16 cellular contexts compared by ENCODE assay signal in the genomic region with DNA sequence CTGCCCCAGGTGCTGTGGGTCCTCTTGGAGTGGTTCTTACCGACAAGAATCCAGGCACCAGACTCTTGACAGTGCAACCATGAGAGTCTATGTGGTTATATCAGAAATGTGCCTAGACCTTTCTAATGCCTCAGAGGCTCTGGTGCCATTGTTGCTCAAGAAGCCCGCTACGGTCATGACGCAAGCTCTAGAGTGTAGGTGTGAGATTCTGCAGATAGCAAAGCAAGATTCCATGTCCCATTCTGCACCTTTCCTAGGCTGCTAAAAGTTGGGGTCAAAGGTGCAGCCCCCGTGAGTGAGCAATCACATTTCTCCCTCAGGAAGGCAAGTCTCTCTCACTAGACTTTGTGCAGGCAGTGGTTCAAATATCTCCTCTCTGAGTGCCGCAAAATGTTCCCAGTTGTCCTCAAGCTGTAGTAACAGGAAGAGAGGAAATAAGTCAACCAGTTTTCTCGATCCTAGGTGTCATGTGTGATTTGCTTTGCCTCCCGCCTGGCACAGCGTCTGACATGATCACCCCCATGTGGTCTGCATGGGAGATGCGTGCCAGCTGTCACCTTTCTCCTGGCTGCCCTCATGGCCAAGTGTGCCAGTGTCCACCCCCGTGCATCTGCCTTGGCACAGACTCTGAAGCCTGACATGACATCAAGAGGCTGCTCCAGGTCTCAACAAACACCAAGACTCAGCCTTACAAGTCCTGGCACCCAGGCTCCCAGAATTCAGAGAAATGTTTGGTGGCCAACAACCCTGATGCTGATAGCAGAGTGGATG.
A peak's percentile ranks its signal among the peaks of the same experiment; 100 is the strongest.
DNase-seq lines count a peak whose midpoint lies in the region; TF ChIP-seq lines count a peak whose summit lies in the region.
"Had no signal": no experiment of that assay in that cellular context is flagged by ENCODE, and none has a peak within 500 bp of the region (broad histone marks: within the 10 kb centered on the region; RNA-seq: fewer than 3 reads in every experiment).

No MANE protein-coding gene starts in this region.

- no peak overlapping the region for H4K91ac ChIP-seq in mesenchymal stem cell (ENCODE audit: low read length)

- no peak for TF ChIP-seq EP300 in Ishikawa (IDR thresholded peaks at IDR 0.05; ENCODE audit: borderline replicate concordance)

- no peak overlapping the region for H2BK120ac ChIP-seq in mesenchymal stem cell (ENCODE audit: low read depth, low read length)

- no peak overlapping the region for H3K18ac ChIP-seq in mesenchymal stem cell (ENCODE audit: low read depth in 1 of 2, low read length in 2 of 2)

- H3K36me3 ChIP-seq in BE2C, result no peaks in the 10 kb centered on the region
- H3K36me3 ChIP-seq in esophagus squamous epithelium, result no peaks in the 10 kb centered on the region
- no peaks in the 10 kb centered on the region for H3K36me3 ChIP-seq in mesenchymal stem cell (ENCODE audit: control insufficient read depth in 1 of 2, insufficient read depth in 2 of 2, low read depth in 1 of 2, low read length in 2 of 2)

- 0 out of 2 replicates have a peak, but pooled peaks have one; percentile 4 for TF ChIP-seq CTCF in BE2C (IDR thresholded peaks at IDR 0.05; ENCODE audit: low read depth, low read length)
- peak; percentile 11 for TF ChIP-seq CTCF in chondrocyte (IDR thresholded peaks at IDR 0.05)
- TF ChIP-seq CTCF in esophagus squamous epithelium (IDR thresholded peaks at IDR 0.05), result no peak

- peaks cover 6% of the 10 kb centered on the region for H3K4me1 Mint-ChIP-seq in chondrocyte (ENCODE audit: low read depth)

- H2AFZ ChIP-seq in mesenchymal stem cell (ENCODE audit: low read depth, low read length), result no peak overlapping the region

- no peak overlapping the region for H4K8ac ChIP-seq in mesenchymal stem cell (ENCODE audit: low read length)

- H3K36me3 Mint-ChIP-seq in chondrocyte (ENCODE audit: low read depth), result no peaks in the 10 kb centered on the region
- H3K36me3 Mint-ChIP-seq: natural killer cell treated with Interleukin-12 subunit alpha and Interleukin-12 subunit beta and Interleukin-15 and Interleukin-18, amount 100 ng/mL, for 72 hours had no signal

- H3K9ac ChIP-seq in mesenchymal stem cell (ENCODE audit: low read length), result no peak overlapping the region

- 63 to 70% methylated on average over 8 to 9 of the region's 11 CpGs for WGBS in esophagus squamous epithelium, 2 donors
- WGBS in mesenchymal stem cell, result 84% methylated on average over 11 of the region's 11 CpGs

- TF ChIP-seq RAD21 in Ishikawa (IDR thresholded peaks at IDR 0.05; ENCODE audit: low read depth), result peak; percentile 17

- DNase-seq in 8988T (peak; percentile 37), BE2C (no peak), chondrocyte (ENCODE audit: low spot score) (no peak), esophagus squamous epithelium (lab: John Stamatoyannopoulos, UW) (no peak), mesenchymal stem cell (no peak), AG20443 (ENCODE audit: low spot score) (no peak)
- DNase-seq: activated CD8-positive, alpha-beta memory T cell treated with anti-CD3 and anti-CD28 coated beads for 24 hours; activated effector memory CD4-positive, alpha-beta T cell treated with Interleukin-2 at 50 U/mL for 16 hours; hippocampal formation; NCI-H1694 treated with DMSO at 0.1 percent for 48 hours; NCI-H82; SIG-M5; testis had no signal

- no peak overlapping the region for H2BK12ac ChIP-seq in mesenchymal stem cell (ENCODE audit: low read length in 2 of 2)

- H3K4me3 ChIP-seq in BE2C (ENCODE audit: low read depth, low read length) (no peak overlapping the region), esophagus squamous epithelium (no peak overlapping the region), mesenchymal stem cell (ENCODE audit: insufficient read depth in 1 of 2, low read depth in 1 of 2, low read length in 2 of 2) (no peak overlapping the region)
- H3K4me3 ChIP-seq: testis had no signal

- no peak overlapping the region for H2BK5ac ChIP-seq in mesenchymal stem cell (ENCODE audit: low read depth, low read length, poor library complexity, severe bottlenecking)

- H3K9me3 ChIP-seq in BE2C, result no peaks in the 10 kb centered on the region
- H3K9me3 ChIP-seq in esophagus squamous epithelium, result no peaks in the 10 kb centered on the region
- no peaks in the 10 kb centered on the region for H3K9me3 ChIP-seq in mesenchymal stem cell (ENCODE audit: control insufficient read depth, low read length)
- H3K9me3 ChIP-seq: testis had no signal

- TF ChIP-seq POLR2A in esophagus squamous epithelium (IDR thresholded peaks at IDR 0.05), result no peak

- intact Hi-C loops in esophagus squamous epithelium (cut with DNase I), result no loop called here

- no peak overlapping the region for H3K27ac Mint-ChIP-seq in chondrocyte (ENCODE audit: unreplicated experiment)
- H3K27ac Mint-ChIP-seq: natural killer cell treated with Interleukin-12 subunit alpha and Interleukin-12 subunit beta and Interleukin-15 and Interleukin-18, amount 100 ng/mL, for 72 hours had no signal

- H3K4me1 ChIP-seq in BE2C (no peaks in the 10 kb centered on the region), esophagus squamous epithelium (no peaks in the 10 kb centered on the region), mesenchymal stem cell (ENCODE audit: control insufficient read depth, insufficient read depth, low read depth, low read length) (no peaks in the 10 kb centered on the region)
- H3K4me1 ChIP-seq: testis had no signal

- H2BK15ac ChIP-seq in mesenchymal stem cell (ENCODE audit: low read depth, poor library complexity, severe bottlenecking), result no peak overlapping the region

- H3K14ac ChIP-seq in mesenchymal stem cell (ENCODE audit: low read length in 2 of 2), result no peak overlapping the region

- H3K4ac ChIP-seq in mesenchymal stem cell (ENCODE audit: low read depth in 1 of 2, low read length in 2 of 2), result no peak overlapping the region

- H3K9me3 Mint-ChIP-seq in chondrocyte (ENCODE audit: low read depth), result no peaks in the 10 kb centered on the region
- H3K9me3 Mint-ChIP-seq: natural killer cell treated with Interleukin-12 subunit alpha and Interleukin-12 subunit beta and Interleukin-15 and Interleukin-18, amount 100 ng/mL, for 72 hours had no signal

- no peaks in the 10 kb centered on the region for H3K79me1 ChIP-seq in mesenchymal stem cell (replicated peaks; ENCODE audit: low read length, poor library complexity, severe bottlenecking)

- peaks cover 12% of the 10 kb centered on the region for H3K27me3 Mint-ChIP-seq in chondrocyte (ENCODE audit: low read depth)

- H3K4me3 Mint-ChIP-seq in chondrocyte (ENCODE audit: unreplicated experiment), result no peak overlapping the region
- H3K4me3 Mint-ChIP-seq: natural killer cell treated with Interleukin-12 subunit alpha and Interleukin-12 subunit beta and Interleukin-15 and Interleukin-18, amount 100 ng/mL, for 72 hours had no signal

- H3K27me3 ChIP-seq in BE2C, result no peaks in the 10 kb centered on the region; the same call in none of the 2 replicates
- peaks cover 0 to 2% (median 0%) of the 10 kb centered on the region in 4 donors for H3K27me3 ChIP-seq in esophagus squamous epithelium
- peaks cover 17 to 25% of the 10 kb centered on the region in 2 experiments for H3K27me3 ChIP-seq in mesenchymal stem cell (ENCODE audit: control insufficient read depth in 1 of 2, insufficient read depth in 1 of 2, low read length in 2 of 2)
- H3K27me3 ChIP-seq: testis had no signal

- no peak overlapping the region for H3K4me2 ChIP-seq in mesenchymal stem cell (ENCODE audit: low read length, poor library complexity, severe bottlenecking)

- H3K27ac ChIP-seq in esophagus squamous epithelium (no peak overlapping the region), mesenchymal stem cell (ENCODE audit: low read length, poor library complexity, severe bottlenecking) (no peak overlapping the region)
- H3K27ac ChIP-seq: C4-2B, testis had no signal

- H2AK5ac ChIP-seq in mesenchymal stem cell (ENCODE audit: low read length, severe bottlenecking), result no peak overlapping the region

- no peak overlapping the region for H3K23ac ChIP-seq in mesenchymal stem cell (ENCODE audit: low read length in 2 of 2)

TF ChIP-seq in Ishikawa, 13 proteins besides CTCF, POLR2A, EP300 and RAD21 (continues in another document):
- TF ChIP-seq FOXM1 (IDR thresholded peaks at IDR 0.05; ENCODE audit: borderline replicate concordance, low read depth) (no peak), EGR1 (IDR thresholded peaks at IDR 0.05) (no peak), ZBTB7A (IDR thresholded peaks at IDR 0.05; ENCODE audit: low read depth) (no peak), TEAD4 (IDR thresholded peaks at IDR 0.05) (no peak), CEBPB (IDR thresholded peaks at IDR 0.05) (no peak), CREB1 (IDR thresholded peaks at IDR 0.05; ENCODE audit: low read depth) (no peak), YY1 (IDR thresholded peaks at IDR 0.05; ENCODE audit: low read depth) (no peak), TAF1 (IDR thresholded peaks at IDR 0.05; ENCODE audit: low read depth) (no peak)
- TF ChIP-seq, protein P1, sequence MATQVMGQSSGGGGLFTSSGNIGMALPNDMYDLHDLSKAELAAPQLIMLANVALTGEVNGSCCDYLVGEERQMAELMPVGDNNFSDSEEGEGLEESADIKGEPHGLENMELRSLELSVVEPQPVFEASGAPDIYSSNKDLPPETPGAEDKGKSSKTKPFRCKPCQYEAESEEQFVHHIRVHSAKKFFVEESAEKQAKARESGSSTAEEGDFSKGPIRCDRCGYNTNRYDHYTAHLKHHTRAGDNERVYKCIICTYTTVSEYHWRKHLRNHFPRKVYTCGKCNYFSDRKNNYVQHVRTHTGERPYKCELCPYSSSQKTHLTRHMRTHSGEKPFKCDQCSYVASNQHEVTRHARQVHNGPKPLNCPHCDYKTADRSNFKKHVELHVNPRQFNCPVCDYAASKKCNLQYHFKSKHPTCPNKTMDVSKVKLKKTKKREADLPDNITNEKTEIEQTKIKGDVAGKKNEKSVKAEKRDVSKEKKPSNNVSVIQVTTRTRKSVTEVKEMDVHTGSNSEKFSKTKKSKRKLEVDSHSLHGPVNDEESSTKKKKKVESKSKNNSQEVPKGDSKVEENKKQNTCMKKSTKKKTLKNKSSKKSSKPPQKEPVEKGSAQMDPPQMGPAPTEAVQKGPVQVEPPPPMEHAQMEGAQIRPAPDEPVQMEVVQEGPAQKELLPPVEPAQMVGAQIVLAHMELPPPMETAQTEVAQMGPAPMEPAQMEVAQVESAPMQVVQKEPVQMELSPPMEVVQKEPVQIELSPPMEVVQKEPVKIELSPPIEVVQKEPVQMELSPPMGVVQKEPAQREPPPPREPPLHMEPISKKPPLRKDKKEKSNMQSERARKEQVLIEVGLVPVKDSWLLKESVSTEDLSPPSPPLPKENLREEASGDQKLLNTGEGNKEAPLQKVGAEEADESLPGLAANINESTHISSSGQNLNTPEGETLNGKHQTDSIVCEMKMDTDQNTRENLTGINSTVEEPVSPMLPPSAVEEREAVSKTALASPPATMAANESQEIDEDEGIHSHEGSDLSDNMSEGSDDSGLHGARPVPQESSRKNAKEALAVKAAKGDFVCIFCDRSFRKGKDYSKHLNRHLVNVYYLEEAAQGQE (IDR thresholded peaks at IDR 0.05; ENCODE audit: low read depth), result no peak

Comparison
In these comparisons a context has a peak if more than half of its experiments do, and no peak if none do; other contexts are left out.
1. CTCF ChIP-seq: peak in BE2C (single experiment) and chondrocyte (single experiment); none in esophagus squamous epithelium (0 of 6).